ENCODE assay signal across 10 cellular contexts in the genomic region with DNA sequence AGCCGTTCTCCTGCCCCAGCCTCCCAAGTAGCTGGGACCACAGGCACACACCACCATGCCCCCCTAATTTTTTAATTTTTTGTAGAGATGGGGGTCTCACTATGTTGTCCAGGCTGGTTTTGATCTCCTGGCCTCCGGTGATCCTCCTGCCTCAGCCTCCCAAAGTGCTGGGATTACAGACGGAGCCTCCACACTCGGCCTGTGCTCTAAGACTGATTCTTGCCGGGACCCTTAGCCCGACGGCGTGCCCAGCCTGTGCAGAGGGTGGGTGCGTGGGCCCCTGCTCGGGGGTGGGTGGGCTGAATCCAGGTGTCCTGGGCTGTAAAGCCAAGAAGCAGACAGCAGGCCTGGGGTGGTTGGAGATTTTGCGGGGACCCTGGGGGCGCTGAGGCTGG.
DNase-seq lines count a peak whose midpoint lies in the region; ATAC-seq and TF ChIP-seq lines count a peak whose summit lies in the region.
"Had no signal": no experiment of that assay in that cellular context is flagged by ENCODE, and none has a peak within 500 bp of the region (broad histone marks: within the 10 kb centered on the region; RNA-seq: fewer than 3 reads in every experiment).

No MANE protein-coding gene starts in this region.

- DNase-seq in heart right ventricle (no peak), left cardiac atrium (no peak), neuronal stem cell (ENCODE audit: low spot score) (no peak), aorta (no peak), glutamatergic neuron (no peak)
- no peak for DNase-seq in stimulated activated CD4-positive, alpha-beta T cell treated with anti-CD3 and anti-CD28 coated beads, Interleukin-4, amount 100 ng/mL, for 24 hours
- DNase-seq in CD8-positive, alpha-beta memory T cell, result no peak
- DNase-seq: activated gamma-delta T cell had no signal

- H3K27ac ChIP-seq in heart right ventricle (peak overlapping the region; percentile 48 to 97 (median 86)), esophagus (ENCODE audit: low read depth in 2 of 2, low read length in 1 of 2) (peak overlapping the region; percentile 89 to 91), neuronal stem cell (replicated peaks; ENCODE audit: low read length) (peak overlapping the region; percentile 96), aorta (ENCODE audit: low read depth in 1 of 2, low read length in 2 of 2) (peak overlapping the region; percentile 64 to 79)
- H3K27ac ChIP-seq in CD8-positive, alpha-beta memory T cell (ENCODE audit: low read depth, low read length), result no peak overlapping the region

- H3K36me3 Mint-ChIP-seq in CD8-positive, alpha-beta memory T cell, result no peaks in the 10 kb centered on the region
- no peaks in the 10 kb centered on the region for H3K36me3 Mint-ChIP-seq in glutamatergic neuron (ENCODE audit: unreplicated experiment)

- peak overlapping the region; percentile 82 for H2AK5ac ChIP-seq in neuronal stem cell (ENCODE audit: low read depth, low read length)

- H3K9me3 ChIP-seq in heart right ventricle (no peaks in the 10 kb centered on the region), esophagus (ENCODE audit: control insufficient read depth in 2 of 2, insufficient read depth in 1 of 2, low read depth in 1 of 2, low read length in 1 of 2) (no peaks in the 10 kb centered on the region), neuronal stem cell (replicated peaks in 1 of 2; ENCODE audit: control insufficient read depth in 2 of 2, insufficient read depth in 1 of 2, low read depth in 1 of 2, low read length in 2 of 2) (no peaks in the 10 kb centered on the region), aorta (ENCODE audit: control insufficient read depth, low read length) (no peaks in the 10 kb centered on the region)
- H3K9me3 ChIP-seq in CD8-positive, alpha-beta memory T cell (ENCODE audit: low read length), result no peaks in the 10 kb centered on the region

- CTCF ChIA-PET in CD8-positive, alpha-beta memory T cell (lab: Charles Lee), result no interaction called here

- TF ChIP-seq CTCF in heart right ventricle (IDR thresholded peaks at IDR 0.05) (no peak), glutamatergic neuron (IDR thresholded peaks at IDR 0.05; ENCODE audit: partially characterized antibody, unreplicated experiment) (no peak)

- H3K27me3 Mint-ChIP-seq in CD8-positive, alpha-beta memory T cell, result no peaks in the 10 kb centered on the region
- H3K27me3 Mint-ChIP-seq in glutamatergic neuron (ENCODE audit: unreplicated experiment), result no peaks in the 10 kb centered on the region

- peak overlapping the region; percentile 43 for H3K23ac ChIP-seq in neuronal stem cell (ENCODE audit: low read depth, low read length, poor library complexity)

- no peak overlapping the region for H3K4ac ChIP-seq in neuronal stem cell (ENCODE audit: low read length)

- no peaks in the 10 kb centered on the region for H3K36me3 ChIP-seq in heart right ventricle
- no peaks in the 10 kb centered on the region for H3K36me3 ChIP-seq in esophagus (ENCODE audit: control insufficient read depth in 2 of 2, insufficient read depth in 2 of 2, low read length in 1 of 2)
- H3K36me3 ChIP-seq in neuronal stem cell (replicated peaks in 1 of 2; ENCODE audit: control insufficient read depth in 2 of 2, insufficient read depth in 2 of 2, low read length in 2 of 2), result no peaks in the 10 kb centered on the region
- no peaks in the 10 kb centered on the region for H3K36me3 ChIP-seq in aorta (ENCODE audit: control insufficient read depth in 1 of 2, insufficient read depth in 2 of 2, low read length in 1 of 2)
- H3K36me3 ChIP-seq in CD8-positive, alpha-beta memory T cell (ENCODE audit: insufficient read depth, low read length), result no peaks in the 10 kb centered on the region

- H2BK120ac ChIP-seq in neuronal stem cell (ENCODE audit: low read depth, low read length), result peak overlapping the region; percentile 91

- H3K9me3 Mint-ChIP-seq in CD8-positive, alpha-beta memory T cell, result no peaks in the 10 kb centered on the region
- no peaks in the 10 kb centered on the region for H3K9me3 Mint-ChIP-seq in glutamatergic neuron (ENCODE audit: unreplicated experiment)

- WGBS in heart right ventricle, 2 donors, result 63 to 70% methylated on average over 12 of the region's 12 CpGs
- WGBS in esophagus, 2 donors, result 69 to 77% methylated on average over 12 of the region's 12 CpGs
- WGBS in neuronal stem cell (ENCODE audit: extremely low coverage in 2 of 2, insufficient read length in 2 of 2, insufficient replicate concordance in 1 of 2), 2 donors, result no CpG with 5 or more reads among the region's 12 CpGs
- WGBS in aorta, 2 donors, result 73 to 74% methylated on average over 12 of the region's 12 CpGs

- POLR2A ChIA-PET in CD8-positive, alpha-beta memory T cell (lab: Charles Lee), result no interaction called here

- H2AFZ ChIP-seq in neuronal stem cell (ENCODE audit: low read length), result peak overlapping the region; percentile 90

- peak overlapping the region in 5 of 10 donors; percentile 4 to 16 (median 12) for H3K4me3 ChIP-seq in heart right ventricle
- H3K4me3 ChIP-seq in esophagus (ENCODE audit: low read depth in 1 of 2, low read length in 2 of 2), result no peak overlapping the region
- peak overlapping the region in 1 of 2 donors; percentile 29 for H3K4me3 ChIP-seq in neuronal stem cell (ENCODE audit: low read length in 2 of 2)
- no peak overlapping the region for H3K4me3 ChIP-seq in aorta (ENCODE audit: low read length in 2 of 2)
- no peak overlapping the region for H3K4me3 ChIP-seq in CD8-positive, alpha-beta memory T cell (ENCODE audit: low read length)

- peak overlapping the region; percentile 66 for H3K9ac ChIP-seq in neuronal stem cell (ENCODE audit: low read depth, low read length, poor library complexity)

- no peak overlapping the region for H2BK12ac ChIP-seq in neuronal stem cell (ENCODE audit: low read length)

- no peak overlapping the region for H3K4me3 Mint-ChIP-seq in CD8-positive, alpha-beta memory T cell
- no peak overlapping the region for H3K4me3 Mint-ChIP-seq in glutamatergic neuron (ENCODE audit: unreplicated experiment)
- H3K4me3 Mint-ChIP-seq: stimulated activated effector memory CD8-positive, alpha-beta T cell treated with anti-CD3 and anti-CD28 coated beads, Interleukin-12 subunit alpha, Interleukin-12 subunit beta, amount 100 ng/mL, for 72 hours had no signal

- peaks cover 15 to 34% (median 25%) of the 10 kb centered on the region in 3 donors for H3K4me1 Mint-ChIP-seq in CD8-positive, alpha-beta memory T cell
- H3K4me1 Mint-ChIP-seq in glutamatergic neuron (ENCODE audit: low read depth, unreplicated experiment), result peaks cover 8% of the 10 kb centered on the region

- intact Hi-C loops in heart right ventricle (cut with DNase I), result loop anchor here in 9 of 10 donors (2.0 to 5.0 kb wide), 7 partner anchors 37 to 63 kb away; partner anchors contain the start of gene GADD45B (in 3 of the 9)
- intact Hi-C loops in left cardiac atrium (cut with DNase I), result loop anchor here (5.0 kb wide), 3 partner anchors 37 to 63 kb away; partner anchors contain the start of gene GADD45B (in 1 of the 2)
- intact Hi-C loops in aorta (cut with DNase I), result loop anchor here (2.0 to 5.0 kb wide), 3 partner anchors 37 to 61 kb away; no protein-coding TSS in a partner anchor

- ATAC-seq in heart right ventricle (peak in 1 of 8 donors; percentile 4), left cardiac atrium (no peak), aorta (ENCODE audit: low FRiP score) (no peak)
- ATAC-seq: stimulated activated effector memory CD8-positive, alpha-beta T cell treated with anti-CD3 and anti-CD28 coated beads, Interleukin-12 subunit alpha, Interleukin-12 subunit beta, amount 100 ng/mL, for 72 hours had no signal

- peak overlapping the region; percentile 53 for H4K91ac ChIP-seq in neuronal stem cell (ENCODE audit: low read depth, low read length, poor library complexity)

- H4K8ac ChIP-seq in neuronal stem cell (ENCODE audit: low read depth, low read length), result no peak overlapping the region

- H3K27ac Mint-ChIP-seq in CD8-positive, alpha-beta memory T cell, result no peak overlapping the region
- no peak overlapping the region for H3K27ac Mint-ChIP-seq in glutamatergic neuron (ENCODE audit: unreplicated experiment)
- H3K27ac Mint-ChIP-seq: stimulated activated effector memory CD8-positive, alpha-beta T cell treated with anti-CD3 and anti-CD28 coated beads, Interleukin-12 subunit alpha, Interleukin-12 subunit beta, amount 100 ng/mL, for 72 hours had no signal

- peak overlapping the region; percentile 91 for H2BK15ac ChIP-seq in neuronal stem cell (ENCODE audit: low read length)

- H3K4me1 ChIP-seq in heart right ventricle (peaks cover 28 to 59% (median 51%) of the 10 kb centered on the region in 9 donors), esophagus (ENCODE audit: control insufficient read depth in 2 of 2, insufficient read depth in 2 of 2, low read length in 1 of 2) (peaks cover 0 to 8% of the 10 kb centered on the region in 2 donors), neuronal stem cell (ENCODE audit: control insufficient read depth in 2 of 2, insufficient read depth in 1 of 2, low read depth in 1 of 2, low read length in 2 of 2) (peaks cover 20% of the 10 kb centered on the region in 2 donors), aorta (ENCODE audit: control insufficient read depth in 1 of 2, insufficient read depth in 2 of 2, low read length in 2 of 2) (no peaks in the 10 kb centered on the region)
- peaks cover 10% of the 10 kb centered on the region for H3K4me1 ChIP-seq in CD8-positive, alpha-beta memory T cell (ENCODE audit: insufficient read depth, low read length)

- H3K18ac ChIP-seq in neuronal stem cell (ENCODE audit: low read length), result peak overlapping the region; percentile 96

- H3K14ac ChIP-seq in neuronal stem cell (ENCODE audit: low read length), result no peak overlapping the region

- no peaks in the 10 kb centered on the region for H3K79me1 ChIP-seq in neuronal stem cell (ENCODE audit: low read depth, low read length)

- no peaks in the 10 kb centered on the region for H3K27me3 ChIP-seq in heart right ventricle
- no peaks in the 10 kb centered on the region for H3K27me3 ChIP-seq in esophagus (ENCODE audit: control insufficient read depth in 1 of 2, insufficient read depth in 2 of 2, low read length in 2 of 2)
- peaks cover 0 to 7% (median 0%) of the 10 kb centered on the region in 3 experiments for H3K27me3 ChIP-seq in neuronal stem cell (ENCODE audit: control insufficient read depth in 3 of 3, insufficient read depth in 3 of 3, low read depth in 1 of 3, low read length in 3 of 3)
- no peaks in the 10 kb centered on the region for H3K27me3 ChIP-seq in aorta (ENCODE audit: control insufficient read depth in 1 of 2, insufficient read depth in 2 of 2, low read length in 1 of 2)
- no peaks in the 10 kb centered on the region for H3K27me3 ChIP-seq in CD8-positive, alpha-beta memory T cell (ENCODE audit: insufficient read depth, low read length, poor library complexity, severe bottlenecking)

- peak overlapping the region; percentile 97 for H2BK5ac ChIP-seq in neuronal stem cell (ENCODE audit: low read length)

- peak overlapping the region; percentile 43 for H3K4me2 ChIP-seq in neuronal stem cell (ENCODE audit: insufficient read depth, low read length, poor library complexity, severe bottlenecking)
